Comparison of ENCODE assay signal across 8 cellular contexts in the genomic region with DNA sequence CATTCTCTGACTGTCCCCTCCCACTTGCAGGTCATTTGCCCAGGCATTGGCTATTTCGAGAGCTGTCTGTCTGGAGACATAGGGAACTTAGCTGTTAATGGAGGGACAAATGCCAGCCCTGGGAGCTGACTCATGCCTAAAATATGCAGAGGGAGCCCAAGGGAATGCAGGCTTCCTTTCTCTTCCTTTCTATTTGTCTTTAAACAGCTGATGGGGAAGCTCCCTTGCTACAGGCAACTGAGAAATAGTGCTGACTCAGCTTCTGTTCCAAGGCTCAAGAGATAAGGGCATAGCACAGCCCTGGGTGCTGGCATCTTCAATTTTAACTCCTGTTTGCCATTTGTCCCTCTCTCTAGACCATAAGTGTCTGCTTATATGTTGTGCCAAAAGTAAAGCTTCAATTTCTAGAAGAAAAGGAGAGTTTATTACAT.
DNase-seq lines count a peak whose midpoint lies in the region; ATAC-seq and TF ChIP-seq lines count a peak whose summit lies in the region.

No MANE protein-coding gene starts in this region.

- DNase-seq in 8988T (peak; percentile 17), HPDE6-E6E7 (ENCODE audit: extremely low spot score) (peak; percentile 63), UCSD-AML1 (lab: John Stamatoyannopoulos, UW; ENCODE audit: unreplicated experiment) (peak; percentile 13), cardiac septum (ENCODE audit: low spot score) (peak; percentile 81), psoas muscle (peak; percentile 60 to 78), SK-N-DZ (ENCODE audit: low spot score) (no peak)

- no peaks in the 10 kb centered on the region for H3K27me3 ChIP-seq in psoas muscle (ENCODE audit: insufficient read depth in 3 of 3, low read length in 2 of 3)

- ATAC-seq in psoas muscle, result peak; percentile 52 to 79 (median 70)
- ATAC-seq in GM19452 (IDR thresholded peaks at IDR 0.05; ENCODE audit: unreplicated experiment), result no peak
- no peak for ATAC-seq in HG02973 (IDR thresholded peaks at IDR 0.05; ENCODE audit: unreplicated experiment)

- H3K9me3 ChIP-seq in psoas muscle, result no peaks in the 10 kb centered on the region

- H3K27ac ChIP-seq in psoas muscle, result no peak overlapping the region

- no peak overlapping the region for H3K4me3 ChIP-seq in psoas muscle

- no peak for TF ChIP-seq CTCF in psoas muscle (IDR thresholded peaks at IDR 0.05)

- 17 to 22% (median 20%) methylated on average over 1 of the region's 1 CpG for WGBS in psoas muscle, 3 donors

- intact Hi-C loops in cardiac septum (cut with DNase I), result loop anchor here (5.0 to 10.0 kb wide), 2 partner anchors 83 to 325 kb away; a partner anchor contains a TSS
- intact Hi-C loops in psoas muscle (cut with DNase I), result no loop called here

- H3K36me3 ChIP-seq in psoas muscle (ENCODE audit: insufficient read depth in 1 of 2, low read depth in 1 of 2), result no peaks in the 10 kb centered on the region

- no peaks in the 10 kb centered on the region for H3K4me1 ChIP-seq in psoas muscle

Comparison
In these comparisons a context has a peak if more than half of its experiments do, and no peak if none do; other contexts are left out.
1. ATAC-seq: peak in psoas muscle (4 of 4); none in GM19452 (single experiment) and HG02973 (single experiment).